Comparison of ENCODE assay signal across 8 cellular contexts in the genomic region with DNA sequence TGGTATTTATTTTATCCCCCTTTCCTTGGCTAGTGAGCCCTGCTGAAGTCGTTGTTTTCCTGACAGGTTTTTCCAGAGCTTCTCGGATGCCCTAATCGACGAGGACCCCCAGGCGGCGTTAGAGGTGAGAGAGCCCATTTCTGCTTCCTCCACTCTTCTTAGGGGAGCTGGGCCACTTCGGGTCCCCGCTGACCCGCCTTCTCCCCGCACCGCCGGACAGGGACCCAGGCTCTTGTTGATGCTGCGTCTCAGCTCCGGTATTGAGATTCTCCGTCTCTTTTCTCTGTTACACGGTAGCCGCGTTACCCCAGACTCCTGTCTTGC. TPM values are rescaled to one million over a fixed set of nuclear protein-coding genes. Genes with fewer than 3 reads are reported as not detected.
DNase-seq lines count a peak whose midpoint lies in the region; ATAC-seq and TF ChIP-seq lines count a peak whose summit lies in the region.

No MANE protein-coding gene starts in this region.

- H3K27ac ChIP-seq in BLaER1 (peak overlapping the region; percentile 92), thymus (ENCODE audit: low read depth) (peak overlapping the region; percentile 98)

- in situ Hi-C loops in astrocyte of the spinal cord (cut with HindIII; ENCODE audit: low sequenced_read_pairs) = no loop called here

- H3K9ac ChIP-seq in BLaER1 = peak overlapping the region; percentile 89

- no peaks in the 10 kb centered on the region for H3K9me3 ChIP-seq in BLaER1
- H3K9me3 ChIP-seq in thymus (ENCODE audit: control insufficient read depth) = no peaks in the 10 kb centered on the region

- no peak for DNase-seq in astrocyte of the spinal cord (ENCODE audit: low read depth, low spot score)
- DNase-seq in left colon = no peak
- no peak for DNase-seq in glomerular visceral epithelial cell (ENCODE audit: extremely low spot score)
- DNase-seq in stimulated activated CD4-positive, alpha-beta T cell treated with anti-CD3 and anti-CD28 coated beads, Interleukin-15, amount 100 ng/mL, for 24 hours = no peak

- no peak for TF ChIP-seq CTCF in astrocyte of the spinal cord (IDR thresholded peaks at IDR 0.05; ENCODE audit: low read depth, low read length)

- intact Hi-C loops in left colon (cut with DNase I, micrococcal nuclease) = loop anchor here in 1 of 2 donors (5.0 to 10.0 kb wide), 2 partner anchors 36 to 198 kb away; partner anchors contain the start of genes CKAP2 and VPS36

- peak overlapping the region; percentile 86 for H3K4me2 ChIP-seq in BLaER1

- H4K20me1 ChIP-seq in BLaER1 = peaks cover 30% of the 10 kb centered on the region; the same call in 1 of the 2 replicates

- peak overlapping the region; percentile 93 for H3K4me3 ChIP-seq in BLaER1
- peak overlapping the region; percentile 91 for H3K4me3 ChIP-seq in astrocyte of the spinal cord (ENCODE audit: low read depth, low read length)
- H3K4me3 ChIP-seq in thymus (ENCODE audit: low read length) = peak overlapping the region; percentile 76

- no peaks in the 10 kb centered on the region for H3K27me3 ChIP-seq in BLaER1
- no peaks in the 10 kb centered on the region for H3K27me3 ChIP-seq in thymus (ENCODE audit: control insufficient read depth, insufficient read depth)

- ATAC-seq in GM19395 (IDR thresholded peaks at IDR 0.05; ENCODE audit: unreplicated experiment) (peak; percentile 42), HG03342 (IDR thresholded peaks at IDR 0.05; ENCODE audit: unreplicated experiment) (peak; percentile 31), left colon (peak; percentile 20)

- WGBS in thymus = under 1% methylated on average over 18 of the region's 18 CpGs

- H3K4me1 ChIP-seq in BLaER1 = peaks cover 20% of the 10 kb centered on the region
- peaks cover 6% of the 10 kb centered on the region for H3K4me1 ChIP-seq in thymus (ENCODE audit: control insufficient read depth, insufficient read depth, low read length)

- H3K36me3 ChIP-seq in BLaER1 (peaks cover 37% of the 10 kb centered on the region), thymus (ENCODE audit: control insufficient read depth, insufficient read depth) (no peaks in the 10 kb centered on the region)

RNA-seq across cellular contexts. Expression of gene SUGT1, which starts 0.3 kb away (rescaled TPM):
- total RNA-seq in left colon = 10 to 100 TPM; 39.8 to 41.6 TPM
- polyA plus RNA-seq in thymus = 47.8 TPM

RNA-seq across cellular contexts. Expression of gene HNRNPA1L2, which starts 10.7 kb away (rescaled TPM):
- total RNA-seq in left colon = 1 to 10 TPM; 2.6 to 3.3 TPM
- polyA plus RNA-seq in thymus = 30.7 TPM
